ENCODE assay signal across 8 cellular contexts in genomic region chr1:43359696-43360095, GRCh38. TPM values are rescaled to one million over a fixed set of nuclear protein-coding genes. Genes with fewer than 3 reads are reported as not detected.
A peak's percentile ranks its signal among the peaks of the same experiment; 100 is the strongest.
DNase-seq lines count a peak whose midpoint lies in the region; ATAC-seq and TF ChIP-seq lines count a peak whose summit lies in the region.

No MANE protein-coding gene starts in this region.

- H3K27ac ChIP-seq in 22Rv1, result peak overlapping the region; percentile 95
- H3K27ac ChIP-seq in iPS DF 6.9 (ENCODE audit: low read length), result no peak overlapping the region
- H3K27ac ChIP-seq in heart left ventricle, result no peak overlapping the region
- H3K27ac ChIP-seq in substantia nigra (ENCODE audit: low read depth, low read length, poor library complexity, severe bottlenecking), result no peak overlapping the region

- H3K27me3 ChIP-seq in iPS DF 6.9 (ENCODE audit: control insufficient read depth, insufficient read depth, low read length) (no peaks in the 10 kb centered on the region), heart left ventricle (no peaks in the 10 kb centered on the region)

- H3K9me3 ChIP-seq in iPS DF 6.9 (ENCODE audit: control insufficient read depth, insufficient read depth, low read length) (no peaks in the 10 kb centered on the region), heart left ventricle (no peaks in the 10 kb centered on the region)

- intact Hi-C loops in heart left ventricle (cut with DNase I), result loop anchor here in 4 of 10 donors (2.0 to 5.0 kb wide), 2 partner anchors 121 to 122 kb away; no protein-coding TSS in a partner anchor

- H3K36me3 ChIP-seq in iPS DF 6.9 (ENCODE audit: control insufficient read depth, insufficient read depth, low read length) (peaks cover 32% of the 10 kb centered on the region), heart left ventricle (peaks cover 3 to 43% (median 39%) of the 10 kb centered on the region in 9 donors)

- peak overlapping the region; percentile 88 for H3K4me3 ChIP-seq in GM12864 (ENCODE audit: low read depth, low read length)
- H3K4me3 ChIP-seq in WI38 (ENCODE audit: low read depth, low read length), result peak overlapping the region; percentile 73
- H3K4me3 ChIP-seq in iPS DF 6.9 (ENCODE audit: low read length), result peak overlapping the region; percentile 82; the same call in 1 of the 2 replicates
- H3K4me3 ChIP-seq in heart left ventricle, result peak overlapping the region in 1 of 12 donors; percentile 71

- TF ChIP-seq CTCF in 22Rv1 (IDR thresholded peaks at IDR 0.05), result no peak
- no peak for TF ChIP-seq CTCF in GM12864 (IDR thresholded peaks at IDR 0.05; ENCODE audit: low read depth, low read length, missing control alignments)
- no peak for TF ChIP-seq CTCF in WI38 (IDR thresholded peaks at IDR 0.05; ENCODE audit: low read depth, low read length)
- TF ChIP-seq CTCF in heart left ventricle (IDR thresholded peaks at IDR 0.05), result no peak

- TF ChIP-seq POLR2A in heart left ventricle (IDR thresholded peaks at IDR 0.05), result no peak

- H3K4me1 ChIP-seq in iPS DF 6.9 (ENCODE audit: control insufficient read depth, insufficient read depth, low read length), result peaks cover 6% of the 10 kb centered on the region; the same call in 1 of the 2 replicates
- H3K4me1 ChIP-seq in heart left ventricle, result peaks cover 0 to 21% (median 11%) of the 10 kb centered on the region in 12 donors

- WGBS in iPS DF 6.9 (ENCODE audit: insufficient coverage, insufficient read length), result no CpG with 5 or more reads among the region's 11 CpGs
- 30 to 40% (median 32%) methylated on average over 11 of the region's 11 CpGs for WGBS in heart left ventricle, 4 donors

- DNase-seq in GM12864 (ENCODE audit: low read depth), result no peak
- no peak for DNase-seq in iPS DF 6.9 (ENCODE audit: low read depth, low spot score)
- DNase-seq in T1000 (lab: John Stamatoyannopoulos, UW), result no peak
- DNase-seq in heart left ventricle, result no peak
- no peak for DNase-seq in substantia nigra (lab: John Stamatoyannopoulos, UW)

- no peak for ATAC-seq in HG02571 (IDR thresholded peaks at IDR 0.05; ENCODE audit: unreplicated experiment)
- no peak for ATAC-seq in heart left ventricle

RNA-seq across cellular contexts. Expression of gene CDC20, which starts 0.9 kb away (rescaled TPM):
- 10 to 100 TPM in 1 of 9 donors, 1 to 10 TPM in 5, under 1 TPM in 3; 0.45 to 16.9 (median 1.5) TPM for total RNA-seq in heart left ventricle
- under 1 TPM; 0.38 to 0.49 TPM for polyA plus RNA-seq in heart left ventricle

RNA-seq across cellular contexts. Expression of gene ELOVL1, which starts 8.1 kb away (rescaled TPM):
- 10 to 100 TPM; 22.1 to 63.5 (median 33.6) TPM for total RNA-seq in heart left ventricle
- 10 to 100 TPM; 25.7 to 93.4 TPM for polyA plus RNA-seq in heart left ventricle

RNA-seq across cellular contexts. Expression of gene MPL, which starts 22.1 kb away (rescaled TPM):
- under 1 TPM; 0.25 to 0.98 (median 0.59) TPM for total RNA-seq in heart left ventricle
- polyA plus RNA-seq in heart left ventricle, result under 1 TPM in 1 of 2 donors, not detected in 1; 0.11 TPM

RNA-seq across cellular contexts. Expression of gene MED8, which starts 29.9 kb away (rescaled TPM):
- 10 to 100 TPM; 13.7 to 25.4 (median 16.9) TPM for total RNA-seq in heart left ventricle
- 10 to 100 TPM; 11.7 to 31.4 TPM for polyA plus RNA-seq in heart left ventricle

RNA-seq across cellular contexts. Expression of gene SZT2, which starts 30.0 kb away (rescaled TPM):
- 10 to 100 TPM; 19.0 to 39.7 (median 24.4) TPM for total RNA-seq in heart left ventricle
- polyA plus RNA-seq in heart left ventricle, result 10 to 100 TPM; 13.1 to 29.1 TPM
